24 cellular contexts compared by ENCODE assay signal in genomic region chr16:66585477-66586239, GRCh38. TPM values are rescaled to one million over a fixed set of nuclear protein-coding genes. Genes with fewer than 3 reads are reported as not detected.
DNase-seq lines count a peak whose midpoint lies in the region; ATAC-seq lines count a peak whose summit lies in the region.
"Had no signal": no experiment of that assay in that cellular context is flagged by ENCODE, and none has a peak within 500 bp of the region (broad histone marks: within the 10 kb centered on the region; RNA-seq: fewer than 3 reads in every experiment).

No MANE protein-coding gene starts in this region.

- H3K36me3 Mint-ChIP-seq in activated CD4-positive, alpha-beta T cell treated with anti-CD3 and anti-CD28 coated beads, Interleukin-2, amount 10 ng/mL, durations not matched to agents 7 days and 5 days (ENCODE audit: low read depth), result no peaks in the 10 kb centered on the region
- no peaks in the 10 kb centered on the region for H3K36me3 Mint-ChIP-seq in stimulated activated naive B cell treated with anti-CD40 and anti-IgM and Interleukin-4, amounts not matched to agents 10 μg/mL and 1 μg/mL and 100 μg/mL, for 72 hours
- H3K36me3 Mint-ChIP-seq: WTC11 had no signal

- peak overlapping the region; percentile 4 for H3K27ac Mint-ChIP-seq in activated CD4-positive, alpha-beta T cell treated with anti-CD3 and anti-CD28 coated beads, Interleukin-2, amount 10 ng/mL, durations not matched to agents 7 days and 5 days
- H3K27ac Mint-ChIP-seq in stimulated activated naive B cell treated with anti-CD40 and anti-IgM and Interleukin-4, amounts not matched to agents 10 μg/mL and 1 μg/mL and 100 μg/mL, for 72 hours, result peak overlapping the region; percentile 47
- H3K27ac Mint-ChIP-seq: stimulated activated memory B cell treated with anti-CD40 and anti-IgM and Interleukin-4, amounts not matched to agents 10 μg/mL and 1 μg/mL and 100 μg/mL, for 72 hours; T-helper 17 cell; WTC11 had no signal

- H3K4me3 Mint-ChIP-seq in activated CD4-positive, alpha-beta T cell treated with anti-CD3 and anti-CD28 coated beads, Interleukin-2, amount 10 ng/mL, durations not matched to agents 7 days and 5 days, result no peak overlapping the region
- peak overlapping the region in 1 of 2 donors; percentile 3 for H3K4me3 Mint-ChIP-seq in stimulated activated naive B cell treated with anti-CD40 and anti-IgM and Interleukin-4, amounts not matched to agents 10 μg/mL and 1 μg/mL and 100 μg/mL, for 72 hours
- H3K4me3 Mint-ChIP-seq: CD8-positive, alpha-beta memory T cell; stimulated activated memory B cell treated with anti-CD40 and anti-IgM and Interleukin-4, amounts not matched to agents 10 μg/mL and 1 μg/mL and 100 μg/mL, for 72 hours; T-helper 17 cell; WTC11 had no signal

- POLR2A ChIA-PET in activated CD4-positive, alpha-beta T cell treated with anti-CD3 and anti-CD28 coated beads, Interleukin-2, amount 10 ng/mL, durations not matched to agents 7 days and 5 days (lab: Charles Lee), result no interaction called here

- H3K9me3 Mint-ChIP-seq in activated CD4-positive, alpha-beta T cell treated with anti-CD3 and anti-CD28 coated beads, Interleukin-2, amount 10 ng/mL, durations not matched to agents 7 days and 5 days, result no peaks in the 10 kb centered on the region
- peaks cover 0 to 1% of the 10 kb centered on the region in 2 donors for H3K9me3 Mint-ChIP-seq in stimulated activated naive B cell treated with anti-CD40 and anti-IgM and Interleukin-4, amounts not matched to agents 10 μg/mL and 1 μg/mL and 100 μg/mL, for 72 hours
- H3K9me3 Mint-ChIP-seq: CD8-positive, alpha-beta memory T cell; WTC11 had no signal

- CTCF ChIA-PET in activated CD4-positive, alpha-beta T cell treated with anti-CD3 and anti-CD28 coated beads, Interleukin-2, amount 10 ng/mL, durations not matched to agents 7 days and 5 days (lab: Charles Lee), result interaction anchor here (0.7 to 1.6 kb wide), 4 partner anchors 12 to 24 kb away, joined by 3 to 4 read pairs (median 4); no protein-coding TSS in a partner anchor

- in situ Hi-C loops in ACHN (cut with HindIII; ENCODE audit: low pct_ligation_motif_present, low pct_unique_long_range_greater_than_20kb, low sequenced_read_pairs), result no loop called here

- H3K27me3 Mint-ChIP-seq in activated CD4-positive, alpha-beta T cell treated with anti-CD3 and anti-CD28 coated beads, Interleukin-2, amount 10 ng/mL, durations not matched to agents 7 days and 5 days, result peaks cover 4% of the 10 kb centered on the region
- H3K27me3 Mint-ChIP-seq in stimulated activated naive B cell treated with anti-CD40 and anti-IgM and Interleukin-4, amounts not matched to agents 10 μg/mL and 1 μg/mL and 100 μg/mL, for 72 hours, result peaks cover 26 to 37% of the 10 kb centered on the region in 2 donors
- H3K27me3 Mint-ChIP-seq: T-helper 17 cell had no signal

- ATAC-seq in stimulated activated naive B cell treated with anti-CD40 and anti-IgM and Interleukin-4, amounts not matched to agents 10 μg/mL and 1 μg/mL and 100 μg/mL, for 72 hours (replicated peaks), result no peak
- ATAC-seq in GM21737 (IDR thresholded peaks at IDR 0.05; ENCODE audit: unreplicated experiment), result no peak
- ATAC-seq: A549; HCT116; stimulated activated memory B cell treated with anti-CD40 and anti-IgM and Interleukin-4, amounts not matched to agents 10 μg/mL and 1 μg/mL and 100 μg/mL, for 72 hours; T-helper 17 cell; WTC11 had no signal

- peaks cover 43% of the 10 kb centered on the region for H3K4me1 Mint-ChIP-seq in activated CD4-positive, alpha-beta T cell treated with anti-CD3 and anti-CD28 coated beads, Interleukin-2, amount 10 ng/mL, durations not matched to agents 7 days and 5 days
- H3K4me1 Mint-ChIP-seq in stimulated activated naive B cell treated with anti-CD40 and anti-IgM and Interleukin-4, amounts not matched to agents 10 μg/mL and 1 μg/mL and 100 μg/mL, for 72 hours, result peaks cover 33 to 50% of the 10 kb centered on the region in 2 donors

- DNase-seq in activated CD4-positive, alpha-beta T cell treated with anti-CD3 and anti-CD28 coated beads, Interleukin-2, amount 10 ng/mL, durations not matched to agents 7 days and 5 days, result no peak
- DNase-seq in activated CD4-positive, alpha-beta T cell treated with anti-CD3 and anti-CD28 coated beads, Interleukin-2, amount 50 U/mL, for 1 hour, result no peak
- peak; percentile 21 for DNase-seq in NOMO-1 treated with DMSO at 0.1 percent for 48 hours (lab: John Stamatoyannopoulos, UW; ENCODE audit: unreplicated experiment)
- peak; percentile 22 for DNase-seq in left kidney (ENCODE audit: low read depth, low spot score)
- DNase-seq in stimulated activated naive B cell treated with anti-CD40 and anti-IgM and Interleukin-4, amounts not matched to agents 10 μg/mL and 1 μg/mL and 100 μg/mL, for 72 hours, result no peak
- DNase-seq in ecto neural progenitor cell (ENCODE audit: low spot score), result no peak
- no peak for DNase-seq in ACHN
- DNase-seq: activated effector memory CD4-positive, alpha-beta T cell treated with Interleukin-2 at 50 U/mL for 16 hours; CD8-positive, alpha-beta memory T cell; cerebellar nuclear complex; DND-41; foreskin fibroblast; NCI-H1436; psoas muscle; stimulated activated CD4-positive, alpha-beta T cell treated with anti-CD3 and anti-CD28 coated beads, Interleukin-12 subunit alpha, Interleukin-12 subunit beta, amount 100 ng/mL, for 4 hours; T-helper 17 cell; transverse colon had no signal

RNA-seq across cellular contexts. Expression of gene CMTM2, which starts 6.4 kb away (rescaled TPM):
- total RNA-seq in activated CD4-positive, alpha-beta T cell treated with anti-CD3 and anti-CD28 coated beads, Interleukin-2, amount 10 ng/mL, durations not matched to agents 7 days and 5 days, result under 1 TPM; 0.73 to 0.97 TPM
- total RNA-seq: LHCN-M2, myocyte, psoas muscle, WTC11 had no signal

RNA-seq across cellular contexts. Expression of gene CMTM3, which starts 18.8 kb away (rescaled TPM):
- total RNA-seq in activated CD4-positive, alpha-beta T cell treated with anti-CD3 and anti-CD28 coated beads, Interleukin-2, amount 10 ng/mL, durations not matched to agents 7 days and 5 days, result 100 to 1,000 TPM; 100 to 107 TPM

RNA-seq across cellular contexts. Expression of gene CMTM1, which starts 19.4 kb away (rescaled TPM):
- total RNA-seq in activated CD4-positive, alpha-beta T cell treated with anti-CD3 and anti-CD28 coated beads, Interleukin-2, amount 10 ng/mL, durations not matched to agents 7 days and 5 days, result 10 to 100 TPM; 12.3 to 15.3 TPM

RNA-seq across cellular contexts. Expression of gene CKLF, which starts 33.3 kb away (rescaled TPM):
- 100 to 1,000 TPM; 124 to 132 TPM for total RNA-seq in activated CD4-positive, alpha-beta T cell treated with anti-CD3 and anti-CD28 coated beads, Interleukin-2, amount 10 ng/mL, durations not matched to agents 7 days and 5 days

RNA-seq across cellular contexts. Expression of gene TK2, which starts 35.7 kb away (rescaled TPM):
- 1 to 10 TPM; 7.4 to 9.3 TPM for total RNA-seq in activated CD4-positive, alpha-beta T cell treated with anti-CD3 and anti-CD28 coated beads, Interleukin-2, amount 10 ng/mL, durations not matched to agents 7 days and 5 days

Comparison
In these comparisons a context has a peak if more than half of its experiments do, and no peak if none do; other contexts are left out.
1. DNase-seq: peak in NOMO-1 treated with DMSO at 0.1 percent for 48 hours (single experiment) and left kidney (single experiment); none in activated CD4-positive, alpha-beta T cell treated with anti-CD3 and anti-CD28 coated beads, Interleukin-2, amount 10 ng/mL, durations not matched to agents 7 days and 5 days (single experiment), activated CD4-positive, alpha-beta T cell treated with anti-CD3 and anti-CD28 coated beads, Interleukin-2, amount 50 U/mL, for 1 hour (single experiment), stimulated activated naive B cell treated with anti-CD40 and anti-IgM and Interleukin-4, amounts not matched to agents 10 μg/mL and 1 μg/mL and 100 μg/mL, for 72 hours (single experiment), ecto neural progenitor cell (single experiment) and ACHN (single experiment).